2 cellular contexts compared by ENCODE assay signal in genomic region chr16:12709807-12710206, GRCh38.
TF ChIP-seq lines count a peak whose summit lies in the region.

No MANE protein-coding gene starts in this region.

TF ChIP-seq in HepG2, 621 proteins besides CTCF, POLR2A, EP300 and RAD21 (continued from another document):
- TF ChIP-seq MTA1 (CRISPR knock-in tag; IDR thresholded peaks at IDR 0.05; ENCODE audit: borderline replicate concordance) (no peak), HNRNPK (IDR thresholded peaks at IDR 0.05; ENCODE audit: low read depth, low read length, poor library complexity, severe bottlenecking) (peak; percentile 67), PCBP2 (optimal IDR thresholded peaks at IDR 0.05; ENCODE audit: low read depth, low read length, poor library complexity, severe bottlenecking) (peak; percentile 84), YEATS4 (CRISPR knock-in tag; IDR thresholded peaks at IDR 0.05; ENCODE audit: borderline replicate concordance) (no peak)

TF ChIP-seq in GM12878, 131 proteins besides CTCF, POLR2A, EP300 and RAD21:
- peak; percentile 30 for TF ChIP-seq E4F1 (IDR thresholded peaks at IDR 0.05; ENCODE audit: borderline replicate concordance, partially characterized antibody)
- peak; percentile 19; the same call in 1 of the 2 replicates for TF ChIP-seq FOXK2 (IDR thresholded peaks at IDR 0.05)
- no peak for TF ChIP-seq NR2C2 (IDR thresholded peaks at IDR 0.05; ENCODE audit: borderline replicate concordance, control insufficient read depth, insufficient read length, low read depth)
- TF ChIP-seq ZNF274 (IDR thresholded peaks at IDR 0.05; ENCODE audit: insufficient read depth, insufficient read length), result no peak
